13 cellular contexts compared by ENCODE assay signal in the genomic region with DNA sequence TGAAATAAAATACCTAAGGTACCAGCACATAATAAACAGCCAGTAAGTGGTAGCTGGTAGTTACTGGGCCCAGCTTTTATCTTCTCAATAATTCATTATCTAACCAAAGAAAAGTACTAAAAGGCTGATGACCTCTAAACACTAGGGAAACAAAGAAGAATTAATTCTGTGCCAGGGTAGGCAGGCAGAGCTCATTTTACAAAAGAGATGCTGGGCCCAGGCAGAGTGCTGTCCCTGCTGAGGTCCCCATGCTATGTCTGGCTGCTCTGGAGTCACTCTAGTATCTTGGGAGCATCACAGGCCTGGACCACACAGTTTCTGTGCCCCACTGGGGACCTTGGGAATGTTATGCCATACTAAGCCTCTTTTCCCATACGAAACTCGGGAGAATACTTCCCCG. TPM values are rescaled to one million over a fixed set of nuclear protein-coding genes. Genes with fewer than 3 reads are reported as not detected.
A peak's percentile ranks its signal among the peaks of the same experiment; 100 is the strongest.
DNase-seq lines count a peak whose midpoint lies in the region; TF ChIP-seq lines count a peak whose summit lies in the region.
"Had no signal": no experiment of that assay in that cellular context is flagged by ENCODE, and none has a peak within 500 bp of the region (broad histone marks: within the 10 kb centered on the region; RNA-seq: fewer than 3 reads in every experiment).

No MANE protein-coding gene starts in this region.

- no peaks in the 10 kb centered on the region for H3F3A ChIP-seq in neural progenitor cell (ENCODE audit: low read depth)

- DNase-seq in medulla oblongata (ENCODE audit: extremely low spot score) (peak; percentile 66), activated gamma-delta T cell treated with Interleukin-2 at 50 U/mL for 16 hours (no peak), OCI-M1 (lab: John Stamatoyannopoulos, UW) (no peak), neural progenitor cell (ENCODE audit: low spot score) (no peak), NCI-H187 (lab: John Stamatoyannopoulos, UW) (no peak)
- DNase-seq: activated effector memory CD4-positive, alpha-beta T cell treated with anti-CD3 and anti-CD28 coated beads, Interleukin-2, amount 50 U/mL, for 16 hours; NCI-H345; retina; SK-N-SH; stimulated activated CD4-positive, alpha-beta T cell treated with anti-CD3 and anti-CD28 coated beads, Interleukin-4, amount 100 ng/mL, for 4 hours had no signal

- peaks cover 82 to 88% of the 10 kb centered on the region in 2 experiments for H3K36me3 ChIP-seq in HEK293 (ENCODE audit: control insufficient read depth in 2 of 2, insufficient read depth in 1 of 2, low read length in 2 of 2)
- peaks cover 0 to 4% of the 10 kb centered on the region in 2 donors for H3K36me3 ChIP-seq in esophagus (ENCODE audit: control insufficient read depth in 2 of 2, insufficient read depth in 2 of 2, low read length in 1 of 2)
- peaks cover 18% of the 10 kb centered on the region for H3K36me3 ChIP-seq in neural progenitor cell

- H3K9ac ChIP-seq in neural progenitor cell, result no peak overlapping the region
- H3K9ac ChIP-seq: SK-N-SH had no signal

- peaks cover 15% of the 10 kb centered on the region for H4K20me1 ChIP-seq in neural progenitor cell (ENCODE audit: low read depth)

- WGBS in esophagus, 2 donors, result 88 to 91% methylated on average over 3 of the region's 3 CpGs

- H3K79me2 ChIP-seq in neural progenitor cell (ENCODE audit: low read depth), result peaks cover 47% of the 10 kb centered on the region

- no peak for TF ChIP-seq CTCF in HEK293 (tag by site-specific recombination; IDR thresholded peaks at IDR 0.05)
- TF ChIP-seq CTCF in neural progenitor cell (IDR thresholded peaks at IDR 0.05), result no peak

- peaks cover 26% of the 10 kb centered on the region for H3K36me3 Mint-ChIP-seq in neural progenitor cell

- H3K27ac Mint-ChIP-seq in neural progenitor cell, result no peak overlapping the region

- H3K27me3 ChIP-seq in esophagus (ENCODE audit: control insufficient read depth in 1 of 2, insufficient read depth in 2 of 2, low read length in 2 of 2) (no peaks in the 10 kb centered on the region), neural progenitor cell (no peaks in the 10 kb centered on the region)

- H3K9me3 Mint-ChIP-seq in neural progenitor cell, result no peaks in the 10 kb centered on the region

- H3K4me1 Mint-ChIP-seq in neural progenitor cell, result no peaks in the 10 kb centered on the region

- no peaks in the 10 kb centered on the region for H3K27me3 Mint-ChIP-seq in neural progenitor cell (ENCODE audit: insufficient read depth, low read depth)

- CTCF ChIA-PET in HEK293 (lab: Yijun Ruan, JAX), result interaction anchor here (0.5 to 2.5 kb wide), 4 partner anchors 13 to 472 kb away, joined by 3 to 14 read pairs (median 6); no protein-coding TSS in a partner anchor

- H2AFZ ChIP-seq in neural progenitor cell (replicated peaks), result no peak overlapping the region

- peaks cover 8% of the 10 kb centered on the region; the same call in 1 of the 2 replicates for H3K4me1 ChIP-seq in HEK293 (ENCODE audit: control insufficient read depth, insufficient read depth, low read length)
- H3K4me1 ChIP-seq in esophagus (ENCODE audit: control insufficient read depth in 2 of 2, insufficient read depth in 2 of 2, low read length in 1 of 2), result peaks cover 0 to 3% of the 10 kb centered on the region in 2 donors
- no peaks in the 10 kb centered on the region for H3K4me1 ChIP-seq in neural progenitor cell

- no peak overlapping the region for H3K4me3 ChIP-seq in HEK293 (ENCODE audit: low read depth, low read length)
- no peak overlapping the region for H3K4me3 ChIP-seq in esophagus (ENCODE audit: low read depth in 1 of 2, low read length in 2 of 2)
- H3K4me3 ChIP-seq in neural progenitor cell, result no peak overlapping the region

- H3K27ac ChIP-seq in HEK293 (ENCODE audit: extremely low read depth, low read depth, low read length) (peak overlapping the region; percentile 21; the same call in 1 of the 2 replicates), esophagus (ENCODE audit: low read depth in 2 of 2, low read length in 1 of 2) (peak overlapping the region; percentile 52 to 81), temporal lobe (ENCODE audit: low read depth, low read length) (peak overlapping the region; percentile 89), neural progenitor cell (no peak overlapping the region)

- H3K4me3 Mint-ChIP-seq in neural progenitor cell, result no peak overlapping the region

- no peaks in the 10 kb centered on the region; the same call in 1 of the 2 replicates for H3K9me3 ChIP-seq in HEK293 (ENCODE audit: control insufficient read depth, insufficient read depth, low read depth, low read length)
- H3K9me3 ChIP-seq in esophagus (ENCODE audit: control insufficient read depth in 2 of 2, insufficient read depth in 1 of 2, low read depth in 1 of 2, low read length in 1 of 2), result no peaks in the 10 kb centered on the region
- no peaks in the 10 kb centered on the region for H3K9me3 ChIP-seq in neural progenitor cell (ENCODE audit: low read depth)
- H3K9me3 ChIP-seq: SK-N-SH had no signal

- no peak overlapping the region for H3K4me2 ChIP-seq in neural progenitor cell
- H3K4me2 ChIP-seq: SK-N-SH had no signal

- POLR2A ChIA-PET in HEK293 (lab: Yijun Ruan, JAX), result interaction anchor here (0.9 kb wide), 1 partner anchor 42 kb away, joined by 4 read pairs; a partner anchor contains a TSS

TF ChIP-seq in HEK293, 187 proteins besides CTCF, POLR2A, EP300 and RAD21:
- TF ChIP-seq ZNF274 (IDR thresholded peaks at IDR 0.05; ENCODE audit: low read length) (no peak), ZNF274 (tag by site-specific recombination; IDR thresholded peaks at IDR 0.05; ENCODE audit: borderline replicate concordance) (no peak), ZFP37 (tag by site-specific recombination; IDR thresholded peaks at IDR 0.05) (no peak), ZNF837 (tag by site-specific recombination; IDR thresholded peaks at IDR 0.05) (no peak), ZNF530 (tag by site-specific recombination; IDR thresholded peaks at IDR 0.05; ENCODE audit: low read depth) (no peak), ZNF830 (tag by site-specific recombination; IDR thresholded peaks at IDR 0.05; ENCODE audit: low read depth) (no peak)
- TF ChIP-seq, protein P1, sequence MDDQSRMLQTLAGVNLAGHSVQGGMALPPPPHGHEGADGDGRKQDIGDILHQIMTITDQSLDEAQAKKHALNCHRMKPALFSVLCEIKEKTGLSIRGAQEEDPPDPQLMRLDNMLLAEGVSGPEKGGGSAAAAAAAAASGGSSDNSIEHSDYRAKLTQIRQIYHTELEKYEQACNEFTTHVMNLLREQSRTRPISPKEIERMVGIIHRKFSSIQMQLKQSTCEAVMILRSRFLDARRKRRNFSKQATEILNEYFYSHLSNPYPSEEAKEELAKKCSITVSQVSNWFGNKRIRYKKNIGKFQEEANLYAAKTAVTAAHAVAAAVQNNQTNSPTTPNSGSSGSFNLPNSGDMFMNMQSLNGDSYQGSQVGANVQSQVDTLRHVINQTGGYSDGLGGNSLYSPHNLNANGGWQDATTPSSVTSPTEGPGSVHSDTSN (CRISPR knock-in tag; IDR thresholded peaks at IDR 0.05), result no peak

RNA-seq across cellular contexts. Expression of a gene that starts 18.2 kb away (rescaled TPM):
- 1 to 10 TPM; 2.9 to 3.1 TPM for polyA plus RNA-seq in esophagus
- total RNA-seq in temporal lobe (26.8 TPM), neural progenitor cell (ENCODE audit: low replicate concordance) (13.0 and 22.4 TPM in 2 replicates)

RNA-seq across cellular contexts. Expression of a gene that starts 41.9 kb away (rescaled TPM):
- polyA plus RNA-seq in esophagus, result 1 to 10 TPM; 2.9 to 3.1 TPM
- total RNA-seq in temporal lobe, result 31.2 TPM
- 49.9 and 83.1 TPM in 2 replicates for total RNA-seq in neural progenitor cell (ENCODE audit: low replicate concordance)
